ENCODE assay signal across 1 cellular context in the genomic region with DNA sequence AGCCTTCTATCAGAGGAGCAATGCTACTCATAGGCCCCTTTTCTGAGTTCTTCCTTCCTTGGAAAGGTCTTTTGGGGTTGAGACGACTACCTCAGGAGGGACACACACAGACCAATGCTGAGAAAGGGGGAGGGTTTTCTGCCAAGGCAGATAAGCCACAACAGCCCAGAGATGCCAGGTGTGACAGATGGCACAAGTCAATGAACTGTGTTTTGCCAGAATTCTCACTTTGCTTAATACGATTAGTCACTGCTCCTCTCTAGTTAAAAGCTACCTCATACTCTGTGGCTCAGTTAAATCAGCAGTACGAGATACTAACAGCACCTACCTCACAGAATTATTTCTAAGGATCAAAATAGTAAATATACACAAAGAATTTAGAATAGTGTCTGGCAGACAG.
TF ChIP-seq lines count a peak whose summit lies in the region.

No MANE protein-coding gene starts in this region.

TF ChIP-seq in GM12878, 131 proteins besides CTCF, POLR2A, EP300 and RAD21 (continued from another document):
- no peak for TF ChIP-seq TAF1 (IDR thresholded peaks at IDR 0.05; ENCODE audit: borderline replicate concordance, low read depth, low read length)
- TF ChIP-seq FOXK2 (IDR thresholded peaks at IDR 0.05), result no peak
- TF ChIP-seq, protein P1, sequence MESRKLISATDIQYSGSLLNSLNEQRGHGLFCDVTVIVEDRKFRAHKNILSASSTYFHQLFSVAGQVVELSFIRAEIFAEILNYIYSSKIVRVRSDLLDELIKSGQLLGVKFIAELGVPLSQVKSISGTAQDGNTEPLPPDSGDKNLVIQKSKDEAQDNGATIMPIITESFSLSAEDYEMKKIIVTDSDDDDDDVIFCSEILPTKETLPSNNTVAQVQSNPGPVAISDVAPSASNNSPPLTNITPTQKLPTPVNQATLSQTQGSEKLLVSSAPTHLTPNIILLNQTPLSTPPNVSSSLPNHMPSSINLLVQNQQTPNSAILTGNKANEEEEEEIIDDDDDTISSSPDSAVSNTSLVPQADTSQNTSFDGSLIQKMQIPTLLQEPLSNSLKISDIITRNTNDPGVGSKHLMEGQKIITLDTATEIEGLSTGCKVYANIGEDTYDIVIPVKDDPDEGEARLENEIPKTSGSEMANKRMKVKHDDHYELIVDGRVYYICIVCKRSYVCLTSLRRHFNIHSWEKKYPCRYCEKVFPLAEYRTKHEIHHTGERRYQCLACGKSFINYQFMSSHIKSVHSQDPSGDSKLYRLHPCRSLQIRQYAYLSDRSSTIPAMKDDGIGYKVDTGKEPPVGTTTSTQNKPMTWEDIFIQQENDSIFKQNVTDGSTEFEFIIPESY (IDR thresholded peaks at IDR 0.05), result no peak
- no peak for TF ChIP-seq YY1 (IDR thresholded peaks at IDR 0.05; ENCODE audit: low read depth, low read length)
- no peak for TF ChIP-seq NR2C2 (IDR thresholded peaks at IDR 0.05; ENCODE audit: borderline replicate concordance, control insufficient read depth, insufficient read length, low read depth)
